Comparison of ENCODE assay signal across 27 cellular contexts in genomic region chr10:132640326-132641125, GRCh38.
DNase-seq lines count a peak whose midpoint lies in the region; ATAC-seq and TF ChIP-seq lines count a peak whose summit lies in the region.
"Had no signal": no experiment of that assay in that cellular context is flagged by ENCODE, and none has a peak within 500 bp of the region (broad histone marks: within the 10 kb centered on the region; RNA-seq: fewer than 3 reads in every experiment).

No MANE protein-coding gene starts in this region.

- peak overlapping the region; percentile 7 to 36 for H3K9ac ChIP-seq in stomach smooth muscle (ENCODE audit: low read length in 2 of 2)

- H3K27me3 ChIP-seq in Peyer's patch: no peaks in the 10 kb centered on the region
- H3K27me3 ChIP-seq in stomach smooth muscle (ENCODE audit: control insufficient read depth in 1 of 2, insufficient read depth in 2 of 2, low read length in 2 of 2): no peaks in the 10 kb centered on the region
- no peaks in the 10 kb centered on the region for H3K27me3 ChIP-seq in CD8-positive, alpha-beta memory T cell (ENCODE audit: insufficient read depth, low read length, poor library complexity, severe bottlenecking)
- H3K27me3 ChIP-seq: brain microvascular endothelial cell, left lung, SJCRH30, vagina had no signal

- H3K27me3 Mint-ChIP-seq in CD8-positive, alpha-beta memory T cell: peaks cover 0 to 1% of the 10 kb centered on the region in 2 donors
- H3K27me3 Mint-ChIP-seq in effector memory CD8-positive, alpha-beta T cell: no peaks in the 10 kb centered on the region
- H3K27me3 Mint-ChIP-seq: T-cell had no signal

- H3K4me3 Mint-ChIP-seq in CD8-positive, alpha-beta memory T cell: no peak overlapping the region
- H3K4me3 Mint-ChIP-seq in effector memory CD8-positive, alpha-beta T cell: no peak overlapping the region
- H3K4me3 Mint-ChIP-seq: activated CD4-positive, alpha-beta memory T cell treated with anti-CD3 and anti-CD28 coated beads, Interleukin-2, amount 10 ng/mL, durations not matched to agents 7 days and 5 days; CD4-positive, CD25-positive, alpha-beta regulatory T cell; naive thymus-derived CD4-positive, alpha-beta T cell; T-cell had no signal

- no peak for TF ChIP-seq POLR2A in Peyer's patch (IDR thresholded peaks at IDR 0.05)

- H3K36me3 ChIP-seq in Peyer's patch: peaks cover 0 to 3% (median 0%) of the 10 kb centered on the region in 3 donors
- no peaks in the 10 kb centered on the region for H3K36me3 ChIP-seq in stomach smooth muscle (ENCODE audit: control insufficient read depth in 2 of 2, insufficient read depth in 2 of 2, low read length in 2 of 2)
- no peaks in the 10 kb centered on the region for H3K36me3 ChIP-seq in CD8-positive, alpha-beta memory T cell (ENCODE audit: insufficient read depth, low read length)
- H3K36me3 ChIP-seq: brain microvascular endothelial cell, left lung, SJCRH30, vagina had no signal

- H3K4me1 ChIP-seq in Peyer's patch (peaks cover 0 to 29% (median 3%) of the 10 kb centered on the region in 4 donors), stomach smooth muscle (ENCODE audit: control insufficient read depth, insufficient read depth, low read length) (peaks cover 69% of the 10 kb centered on the region)
- H3K4me1 ChIP-seq in CD8-positive, alpha-beta memory T cell (ENCODE audit: insufficient read depth, low read length): peaks cover 8% of the 10 kb centered on the region
- H3K4me1 ChIP-seq: SJCRH30 had no signal

- POLR2A ChIA-PET in CD8-positive, alpha-beta memory T cell (lab: Charles Lee): no interaction called here

- H3K27ac ChIP-seq in Peyer's patch (peak overlapping the region in 1 of 4 donors; percentile 33), caudate nucleus (ENCODE audit: low read depth, low read length) (peak overlapping the region; percentile 46), stomach smooth muscle (ENCODE audit: low read length) (peak overlapping the region; percentile 69)
- no peak overlapping the region for H3K27ac ChIP-seq in CD8-positive, alpha-beta memory T cell (ENCODE audit: low read depth, low read length)
- H3K27ac ChIP-seq: brain microvascular endothelial cell, HL-60, left lung, SJCRH30, vagina had no signal

- peaks cover 0 to 2% (median 0%) of the 10 kb centered on the region in 5 donors for H3K9me3 Mint-ChIP-seq in CD8-positive, alpha-beta memory T cell
- no peaks in the 10 kb centered on the region for H3K9me3 Mint-ChIP-seq in effector memory CD8-positive, alpha-beta T cell
- H3K9me3 Mint-ChIP-seq: activated CD4-positive, alpha-beta memory T cell treated with anti-CD3 and anti-CD28 coated beads, Interleukin-2, amount 10 ng/mL, durations not matched to agents 7 days and 5 days; CD4-positive, CD25-positive, alpha-beta regulatory T cell; naive thymus-derived CD4-positive, alpha-beta T cell; T-cell had no signal

- peaks cover 6 to 15% (median 9%) of the 10 kb centered on the region in 3 donors for H3K4me1 Mint-ChIP-seq in CD8-positive, alpha-beta memory T cell
- H3K4me1 Mint-ChIP-seq in effector memory CD8-positive, alpha-beta T cell (ENCODE audit: low read depth in 2 of 2): peaks cover 8 to 16% of the 10 kb centered on the region in 2 donors

- H3K9me3 ChIP-seq in Peyer's patch (no peaks in the 10 kb centered on the region), stomach smooth muscle (ENCODE audit: control insufficient read depth in 2 of 2, low read length in 2 of 2) (no peaks in the 10 kb centered on the region)
- H3K9me3 ChIP-seq in CD8-positive, alpha-beta memory T cell (ENCODE audit: low read length): no peaks in the 10 kb centered on the region
- H3K9me3 ChIP-seq: left lung, SJCRH30, vagina had no signal

- DNase-seq in Peyer's patch (peak in 2 of 3 donors; percentile 30 to 33), caudate nucleus (lab: John Stamatoyannopoulos, UW) (no peak), mesenteric fat pad (ENCODE audit: low spot score) (peak; percentile 74), foreskin melanocyte (no peak)
- DNase-seq in CD8-positive, alpha-beta memory T cell: no peak
- no peak for DNase-seq in effector memory CD8-positive, alpha-beta T cell
- DNase-seq: activated CD4-positive, alpha-beta memory T cell treated with anti-CD3 and anti-CD28 coated beads, Interleukin-2, amount 10 ng/mL, durations not matched to agents 7 days and 5 days; activated gamma-delta T cell; brain microvascular endothelial cell; CD4-positive, CD25-positive, alpha-beta regulatory T cell; cortex of kidney; DMS 273 treated with DMSO at 0.1 percent for 48 hours; HCEC 1CT; naive thymus-derived CD4-positive, alpha-beta T cell; NCI-H1694 treated with DMSO at 0.1 percent for 48 hours; NCI-H2171; NCI-H524 treated with DMSO at 0.1 percent for 48 hours; occipital lobe; SJCRH30; stimulated activated CD8-positive, alpha-beta memory T cell treated with anti-CD3 and anti-CD28 coated beads, Interleukin-4, amount 100 ng/mL, for 48 hours had no signal

- no peak for TF ChIP-seq CTCF in Peyer's patch (IDR thresholded peaks at IDR 0.05)

- CTCF ChIA-PET in CD8-positive, alpha-beta memory T cell (lab: Charles Lee): interaction anchor here (3.1 kb wide), 1 partner anchor 14 kb away, joined by 10 read pairs; no protein-coding TSS in a partner anchor

- ATAC-seq in effector memory CD8-positive, alpha-beta T cell (replicated peaks): no peak
- ATAC-seq: activated CD4-positive, CD25-positive, alpha-beta regulatory T cell treated with anti-CD3 and anti-CD28 coated beads, Interleukin-2, amount 50 U/mL, for 24 hours; left lung; naive thymus-derived CD4-positive, alpha-beta T cell; right cardiac atrium; T-cell had no signal

- H3K27ac Mint-ChIP-seq in CD8-positive, alpha-beta memory T cell: no peak overlapping the region
- H3K27ac Mint-ChIP-seq in effector memory CD8-positive, alpha-beta T cell: no peak overlapping the region
- H3K27ac Mint-ChIP-seq: activated CD4-positive, alpha-beta memory T cell treated with anti-CD3 and anti-CD28 coated beads, Interleukin-2, amount 10 ng/mL, durations not matched to agents 7 days and 5 days had no signal

- no peak overlapping the region for H3K4me3 ChIP-seq in Peyer's patch
- H3K4me3 ChIP-seq in stomach smooth muscle (ENCODE audit: low read length in 2 of 2): peak overlapping the region in 1 of 2 donors; percentile 23
- no peak overlapping the region for H3K4me3 ChIP-seq in CD8-positive, alpha-beta memory T cell (ENCODE audit: low read length)
- H3K4me3 ChIP-seq: left lung, SJCRH30, vagina had no signal

- peaks cover 0 to 1% (median 0%) of the 10 kb centered on the region in 3 donors for H3K36me3 Mint-ChIP-seq in CD8-positive, alpha-beta memory T cell
- H3K36me3 Mint-ChIP-seq in effector memory CD8-positive, alpha-beta T cell (ENCODE audit: insufficient read depth): peaks cover 3% of the 10 kb centered on the region
- H3K36me3 Mint-ChIP-seq: T-cell had no signal

Comparison
In these comparisons a context has a peak if more than half of its experiments do, and no peak if none do; other contexts are left out.
1. DNase-seq: peak in Peyer's patch (2 of 3) and mesenteric fat pad (single experiment); none in caudate nucleus (0 of 61), CD8-positive, alpha-beta memory T cell (0 of 5), effector memory CD8-positive, alpha-beta T cell (0 of 3) and foreskin melanocyte (single experiment).